ENCODE assay signal across 19 cellular contexts in the genomic region with DNA sequence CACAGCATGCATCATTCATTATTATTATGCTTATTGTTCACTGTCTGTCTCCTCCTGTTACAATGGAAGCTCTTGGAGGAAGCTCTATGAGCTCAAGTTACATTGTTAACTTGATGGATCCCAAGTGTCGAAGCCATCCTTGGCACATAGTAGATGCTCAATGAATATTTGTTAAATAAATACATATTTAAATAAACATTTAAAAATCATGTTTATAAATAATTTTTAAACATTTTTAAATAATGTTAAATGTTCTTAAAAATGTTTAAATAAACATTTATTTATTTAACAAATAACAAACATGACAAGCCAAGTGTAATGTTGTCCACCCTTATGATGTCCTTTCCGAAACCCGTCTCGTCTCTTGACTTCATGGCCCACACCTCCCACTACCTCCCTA.
DNase-seq lines count a peak whose midpoint lies in the region; ATAC-seq, FAIRE-seq and TF ChIP-seq lines count a peak whose summit lies in the region.
"Had no signal": no experiment of that assay in that cellular context is flagged by ENCODE, and none has a peak within 500 bp of the region (broad histone marks: within the 10 kb centered on the region; RNA-seq: fewer than 3 reads in every experiment).

No MANE protein-coding gene starts in this region.

- no peak overlapping the region for H3K4me3 Mint-ChIP-seq in activated T-helper 17 cell treated with anti-CD3 and anti-CD28 coated beads, Interleukin-2, amount 50 U/mL, for 72 hours
- no peak overlapping the region for H3K4me3 Mint-ChIP-seq in naive thymus-derived CD8-positive, alpha-beta T cell

- H3K27ac Mint-ChIP-seq in activated T-helper 17 cell treated with anti-CD3 and anti-CD28 coated beads, Interleukin-2, amount 50 U/mL, for 72 hours = peak overlapping the region; percentile 18
- peak overlapping the region in 9 of 10 donors; percentile 14 to 89 (median 65) for H3K27ac Mint-ChIP-seq in naive thymus-derived CD8-positive, alpha-beta T cell

- POLR2A ChIA-PET in naive thymus-derived CD8-positive, alpha-beta T cell (lab: Charles Lee) = interaction anchor here (0.6 to 1.6 kb wide), 8 partner anchors 9 to 40 kb away, joined by 3 to 6 read pairs (median 4); no protein-coding TSS in a partner anchor

- H3K27me3 Mint-ChIP-seq in activated T-helper 17 cell treated with anti-CD3 and anti-CD28 coated beads, Interleukin-2, amount 50 U/mL, for 72 hours = no peaks in the 10 kb centered on the region
- no peaks in the 10 kb centered on the region for H3K27me3 Mint-ChIP-seq in naive thymus-derived CD8-positive, alpha-beta T cell

- no peaks in the 10 kb centered on the region for H3K9me3 Mint-ChIP-seq in activated T-helper 17 cell treated with anti-CD3 and anti-CD28 coated beads, Interleukin-2, amount 50 U/mL, for 72 hours
- no peaks in the 10 kb centered on the region for H3K9me3 Mint-ChIP-seq in naive thymus-derived CD8-positive, alpha-beta T cell

- DNase-seq in activated CD8-positive, alpha-beta memory T cell treated with anti-CD3 and anti-CD28 coated beads, Interleukin-2, amount 50 U/mL, for 48 hours = peak; percentile 2
- no peak for DNase-seq in activated CD8-positive, alpha-beta memory T cell treated with anti-CD3 and anti-CD28 coated beads for 24 hours
- DNase-seq in GM12892 (ENCODE audit: insufficient read length) (no peak), mucosa of gallbladder (ENCODE audit: low spot score) (no peak), NCI-H1048 (lab: John Stamatoyannopoulos, UW) (no peak)
- no peak for DNase-seq in naive thymus-derived CD8-positive, alpha-beta T cell
- no peak for DNase-seq in stimulated activated CD4-positive, alpha-beta T cell treated with anti-CD3 and anti-CD28 coated beads, Interleukin-4, amount 100 ng/mL, for 1 hour
- DNase-seq: activated effector memory CD4-positive, alpha-beta T cell treated with Interleukin-2 at 50 U/mL for 16 hours; COR-L47; GM23248; KG1; left ventricle myocardium inferior; MV-4-11; NCI-H2029; NCI-H446 treated with DMSO at 0.1 percent for 48 hours had no signal

- TF ChIP-seq POLR2A in GM12892 (IDR thresholded peaks at IDR 0.05; ENCODE audit: low read depth, low read length) = 0 out of 2 replicates have a peak, but pooled peaks have one; percentile 14

- H3K4me1 Mint-ChIP-seq in activated T-helper 17 cell treated with anti-CD3 and anti-CD28 coated beads, Interleukin-2, amount 50 U/mL, for 72 hours = peaks cover 29% of the 10 kb centered on the region
- H3K4me1 Mint-ChIP-seq in naive thymus-derived CD8-positive, alpha-beta T cell = peaks cover 7 to 22% (median 16%) of the 10 kb centered on the region in 4 donors

- peaks cover 100% of the 10 kb centered on the region for H3K36me3 Mint-ChIP-seq in activated T-helper 17 cell treated with anti-CD3 and anti-CD28 coated beads, Interleukin-2, amount 50 U/mL, for 72 hours (ENCODE audit: low read depth)
- H3K36me3 Mint-ChIP-seq in naive thymus-derived CD8-positive, alpha-beta T cell = peaks cover 0 to 94% (median 29%) of the 10 kb centered on the region in 3 donors

- no peak for FAIRE-seq in GM12892 (lab: Jason Lieb, UNC)
- FAIRE-seq: astrocyte had no signal

- no peak for ATAC-seq in activated T-helper 17 cell treated with anti-CD3 and anti-CD28 coated beads, Interleukin-2, amount 50 U/mL, for 72 hours (replicated peaks)
- no peak for ATAC-seq in naive thymus-derived CD8-positive, alpha-beta T cell
- ATAC-seq: Panc1, right cardiac atrium had no signal
